In genomic region chr7:84384417-84384816, GRCh38 we compare ENCODE assay signal across 31 cellular contexts.
DNase-seq lines count a peak whose midpoint lies in the region; ATAC-seq and TF ChIP-seq lines count a peak whose summit lies in the region.
"Had no signal": no experiment of that assay in that cellular context is flagged by ENCODE, and none has a peak within 500 bp of the region (broad histone marks: within the 10 kb centered on the region; RNA-seq: fewer than 3 reads in every experiment).

No MANE protein-coding gene starts in this region.

- H2AFZ ChIP-seq in IMR-90 (replicated peaks; ENCODE audit: low read length, poor library complexity) (no peak overlapping the region), mesenchymal stem cell (ENCODE audit: low read depth, low read length) (no peak overlapping the region), hepatocyte (no peak overlapping the region)

- no peak overlapping the region for H3K27ac ChIP-seq in IMR-90 (ENCODE audit: insufficient read depth, low read length)
- no peak overlapping the region for H3K27ac ChIP-seq in mesenchymal stem cell (ENCODE audit: low read length, poor library complexity, severe bottlenecking)
- no peak overlapping the region for H3K27ac ChIP-seq in hepatocyte
- H3K27ac ChIP-seq: A549, breast epithelium, epithelial cell of prostate, neutrophil, right lobe of liver, tibial nerve had no signal

- no peak overlapping the region for H3K27ac Mint-ChIP-seq in activated CD4-positive, alpha-beta memory T cell treated with anti-CD3 and anti-CD28 coated beads for 36 hours
- H3K27ac Mint-ChIP-seq: activated CD8-positive, alpha-beta T cell treated with anti-CD3 and anti-CD28 coated beads for 36 hours; activated naive CD4-positive, alpha-beta T cell treated with anti-CD3 and anti-CD28 coated beads, Interleukin-2, amount 10 ng/mL, durations not matched to agents 7 days and 5 days; CD8-positive, alpha-beta T cell; mesothelial cell of epicardium had no signal

- no peaks in the 10 kb centered on the region for H3K9me2 ChIP-seq in hepatocyte (replicated peaks; ENCODE audit: insufficient read depth)

- no peak overlapping the region for H3K4ac ChIP-seq in IMR-90 (ENCODE audit: low read depth, low read length)
- H3K4ac ChIP-seq in mesenchymal stem cell (ENCODE audit: low read depth in 1 of 2, low read length in 2 of 2), result no peak overlapping the region

- H3K4me2 ChIP-seq in IMR-90 (ENCODE audit: low read depth, low read length) (no peak overlapping the region), mesenchymal stem cell (ENCODE audit: low read length, poor library complexity, severe bottlenecking) (no peak overlapping the region), hepatocyte (no peak overlapping the region)
- H3K4me2 ChIP-seq: A549 had no signal

- dilution Hi-C loops in IMR-90 (cut with HindIII; ENCODE audit: low sequenced_read_pairs, unreplicated experiment), result no loop called here

- no peak overlapping the region for H3K56ac ChIP-seq in IMR-90 (ENCODE audit: extremely low read depth, insufficient read depth, low read length)

- H4K91ac ChIP-seq in IMR-90 (ENCODE audit: insufficient read depth, low read depth, low read length) (no peak overlapping the region), mesenchymal stem cell (ENCODE audit: low read length) (no peak overlapping the region)

- H2BK15ac ChIP-seq in IMR-90 (ENCODE audit: low read depth, low read length) (no peak overlapping the region), mesenchymal stem cell (ENCODE audit: low read depth, poor library complexity, severe bottlenecking) (no peak overlapping the region)

- WGBS in IMR-90 (ENCODE audit: extremely low coverage in 2 of 2, insufficient read length in 1 of 2), 2 experiments, result no CpG with 5 or more reads among the region's 1 CpG
- WGBS in mesenchymal stem cell, result no CpG with 5 or more reads among the region's 1 CpG
- 97% methylated on average over 1 of the region's 1 CpG for WGBS in hepatocyte (ENCODE audit: low lambda C conversion rate, missing lambda C conversion rate)

- ATAC-seq in IMR-90 (ENCODE audit: low read depth), result no peak; the same call in 1 of the 2 replicates
- ATAC-seq: A549; activated CD8-positive, alpha-beta T cell treated with anti-CD3 and anti-CD28 coated beads for 36 hours; CD8-positive, alpha-beta T cell; right lobe of liver had no signal

- H3K4me1 ChIP-seq in IMR-90 (ENCODE audit: control insufficient read depth, insufficient read depth, low read length), result no peaks in the 10 kb centered on the region
- H3K4me1 ChIP-seq in mesenchymal stem cell (ENCODE audit: control insufficient read depth, insufficient read depth, low read depth, low read length), result no peaks in the 10 kb centered on the region
- H3K4me1 ChIP-seq in hepatocyte (ENCODE audit: insufficient read depth), result no peaks in the 10 kb centered on the region
- H3K4me1 ChIP-seq: A549, BE2C, breast epithelium, right lobe of liver, tibial nerve had no signal

- H3K14ac ChIP-seq in IMR-90 (replicated peaks; ENCODE audit: low read depth, low read length), result no peak overlapping the region
- H3K14ac ChIP-seq in mesenchymal stem cell (ENCODE audit: low read length in 2 of 2), result no peak overlapping the region

- DNase-seq in AG20443 (ENCODE audit: low spot score), result peak; percentile 21
- peak; percentile 46 for DNase-seq in IMR-90
- DNase-seq in choroid plexus epithelial cell (ENCODE audit: low read depth), result peak; percentile 25
- peak; percentile 18 for DNase-seq in mesenchymal stem cell
- no peak for DNase-seq in GM19240 (ENCODE audit: insufficient read length, low spot score)
- no peak for DNase-seq in hepatocyte (ENCODE audit: low spot score)
- no peak for DNase-seq in activated CD4-positive, alpha-beta memory T cell treated with anti-CD3 and anti-CD28 coated beads for 36 hours
- DNase-seq in stimulated activated naive CD4-positive, alpha-beta T cell treated with Interleukin-2 at 50 U/mL for 16 hours (lab: John Stamatoyannopoulos, UW), result no peak
- DNase-seq: activated CD4-positive, alpha-beta T cell treated with anti-CD3 and anti-CD28 coated beads for 1 hour; activated CD8-positive, alpha-beta memory T cell treated with anti-CD3 and anti-CD28 coated beads, Interleukin-2, amount 50 U/mL, for 48 hours; activated CD8-positive, alpha-beta T cell treated with anti-CD3 and anti-CD28 coated beads for 36 hours; activated naive CD4-positive, alpha-beta T cell treated with anti-CD3 and anti-CD28 coated beads, Interleukin-2, amount 10 ng/mL, durations not matched to agents 7 days and 5 days; BE2C; CD8-positive, alpha-beta T cell; DMS 273 treated with DMSO at 0.1 percent for 48 hours; effector CD4-positive, alpha-beta T cell; head of caudate nucleus; kidney; NCI-H1092 treated with DMSO at 0.1 percent for 48 hours; NCI-H187; NCI-H446 treated with DMSO at 0.1 percent for 48 hours; OCI-M1; right lobe of liver; stimulated activated CD4-positive, alpha-beta T cell treated with anti-CD3 and anti-CD28 coated beads, Interleukin-12 subunit alpha, Interleukin-12 subunit beta, amount 100 ng/mL, for 4 hours; stimulated activated CD4-positive, alpha-beta T cell treated with anti-CD3 and anti-CD28 coated beads, Interleukin-2, amount 100 ng/mL, for 48 hours had no signal

- H4K5ac ChIP-seq in IMR-90 (ENCODE audit: low read depth, low read length), result no peak overlapping the region; the same call in 1 of the 2 replicates

- H3K4me3 ChIP-seq in IMR-90 (ENCODE audit: insufficient read depth, low read depth, low read length), result no peak overlapping the region
- H3K4me3 ChIP-seq in choroid plexus epithelial cell (ENCODE audit: low read depth, low read length), result no peak overlapping the region
- no peak overlapping the region for H3K4me3 ChIP-seq in mesenchymal stem cell (ENCODE audit: insufficient read depth in 1 of 2, low read depth in 1 of 2, low read length in 2 of 2)
- H3K4me3 ChIP-seq in hepatocyte, result no peak overlapping the region
- H3K4me3 ChIP-seq: A549, breast epithelium, right lobe of liver, tibial nerve had no signal

- in situ Hi-C loops in IMR-90 (cut with MboI; ENCODE audit: low sequenced_read_pairs), result no loop called here

- CTCF ChIA-PET in IMR-90 (lab: Yijun Ruan, JAX), result no interaction called here
- CTCF ChIA-PET in activated CD4-positive, alpha-beta memory T cell treated with anti-CD3 and anti-CD28 coated beads for 36 hours (lab: Charles Lee), result no interaction called here

- H2BK120ac ChIP-seq in IMR-90 (ENCODE audit: low read depth, low read length) (no peak overlapping the region), mesenchymal stem cell (ENCODE audit: low read depth, low read length) (no peak overlapping the region)

- TF ChIP-seq POLR2A in IMR-90 (IDR thresholded peaks at IDR 0.05; ENCODE audit: low read depth, low read length), result no peak

- H2AK9ac ChIP-seq in IMR-90 (replicated peaks; ENCODE audit: low read depth, low read length, poor library complexity), result no peak overlapping the region

- no peak for TF ChIP-seq CTCF in IMR-90 (conservative IDR thresholded peaks at IDR 0.05; ENCODE audit: low read depth, low read length)
- no peak for TF ChIP-seq CTCF in choroid plexus epithelial cell (conservative IDR thresholded peaks at IDR 0.05; ENCODE audit: low read depth, low read length)
- no peak for TF ChIP-seq CTCF in hepatocyte (IDR thresholded peaks at IDR 0.05; ENCODE audit: poor library complexity)

- H3K9ac ChIP-seq in IMR-90 (ENCODE audit: low read depth, low read length), result no peak overlapping the region
- H3K9ac ChIP-seq in mesenchymal stem cell (ENCODE audit: low read length), result no peak overlapping the region

- H3K27me3 ChIP-seq in IMR-90 (ENCODE audit: control insufficient read depth, insufficient read depth, low read length), result no peaks in the 10 kb centered on the region
- no peaks in the 10 kb centered on the region for H3K27me3 ChIP-seq in mesenchymal stem cell (ENCODE audit: control insufficient read depth in 1 of 2, insufficient read depth in 1 of 2, low read length in 2 of 2)
- no peaks in the 10 kb centered on the region for H3K27me3 ChIP-seq in hepatocyte
- H3K27me3 ChIP-seq: BE2C, breast epithelium, neutrophil, right lobe of liver, tibial nerve had no signal

- no peaks in the 10 kb centered on the region for H3K27me3 Mint-ChIP-seq in activated CD4-positive, alpha-beta memory T cell treated with anti-CD3 and anti-CD28 coated beads for 36 hours
- H3K27me3 Mint-ChIP-seq: activated CD8-positive, alpha-beta T cell treated with anti-CD3 and anti-CD28 coated beads for 36 hours; activated naive CD4-positive, alpha-beta T cell treated with anti-CD3 and anti-CD28 coated beads, Interleukin-2, amount 10 ng/mL, durations not matched to agents 7 days and 5 days had no signal

- H3K9me1 ChIP-seq in IMR-90 (ENCODE audit: insufficient read depth, low read length), result no peaks in the 10 kb centered on the region

- H4K20me1 ChIP-seq in IMR-90 (ENCODE audit: insufficient read depth, low read length) (no peaks in the 10 kb centered on the region), hepatocyte (ENCODE audit: insufficient read depth, poor library complexity, severe bottlenecking) (no peaks in the 10 kb centered on the region)

- H3K18ac ChIP-seq in IMR-90 (ENCODE audit: low read depth, low read length) (no peak overlapping the region), mesenchymal stem cell (ENCODE audit: low read depth in 1 of 2, low read length in 2 of 2) (no peak overlapping the region)

- no peak overlapping the region for H2AK5ac ChIP-seq in IMR-90 (ENCODE audit: low read depth, low read length)
- no peak overlapping the region for H2AK5ac ChIP-seq in mesenchymal stem cell (ENCODE audit: low read length, severe bottlenecking)

- no peak overlapping the region for H3K4me3 Mint-ChIP-seq in activated CD4-positive, alpha-beta memory T cell treated with anti-CD3 and anti-CD28 coated beads for 36 hours
- H3K4me3 Mint-ChIP-seq: activated CD8-positive, alpha-beta T cell treated with anti-CD3 and anti-CD28 coated beads for 36 hours; activated naive CD4-positive, alpha-beta T cell treated with anti-CD3 and anti-CD28 coated beads, Interleukin-2, amount 10 ng/mL, durations not matched to agents 7 days and 5 days; CD8-positive, alpha-beta T cell; mesothelial cell of epicardium had no signal

- no peaks in the 10 kb centered on the region for H3K79me2 ChIP-seq in hepatocyte

- POLR2A ChIA-PET in IMR-90 (lab: Charles Lee; ENCODE audit: unreplicated experiment), result no interaction called here
- POLR2A ChIA-PET in activated CD4-positive, alpha-beta memory T cell treated with anti-CD3 and anti-CD28 coated beads for 36 hours (lab: Charles Lee), result no interaction called here

- H3K9me3 ChIP-seq in IMR-90 (ENCODE audit: control insufficient read depth, insufficient read depth, low read length) (no peaks in the 10 kb centered on the region), mesenchymal stem cell (ENCODE audit: control insufficient read depth, low read length) (no peaks in the 10 kb centered on the region), hepatocyte (ENCODE audit: low read depth) (no peaks in the 10 kb centered on the region)
- H3K9me3 ChIP-seq: A549, BE2C, breast epithelium, neutrophil, right lobe of liver, tibial nerve had no signal

- intact Hi-C loops in IMR-90 (cut with micrococcal nuclease), result no loop called here
- intact Hi-C loops in activated CD4-positive, alpha-beta memory T cell treated with anti-CD3 and anti-CD28 coated beads for 36 hours (cut with micrococcal nuclease), result no loop called here

- no TSS peak for BruUV-seq in IMR-90 (replicated peaks; lab: Mats Ljungman, UMichigan)

- no peak for TF ChIP-seq RAD21 in IMR-90 (IDR thresholded peaks at IDR 0.05; ENCODE audit: low read length)

- no peaks in the 10 kb centered on the region for H3K36me3 Mint-ChIP-seq in activated CD4-positive, alpha-beta memory T cell treated with anti-CD3 and anti-CD28 coated beads for 36 hours
- H3K36me3 Mint-ChIP-seq: activated naive CD4-positive, alpha-beta T cell treated with anti-CD3 and anti-CD28 coated beads, Interleukin-2, amount 10 ng/mL, durations not matched to agents 7 days and 5 days; CD8-positive, alpha-beta T cell; mesothelial cell of epicardium had no signal

- H3K9me3 Mint-ChIP-seq in activated CD4-positive, alpha-beta memory T cell treated with anti-CD3 and anti-CD28 coated beads for 36 hours, result peaks cover 5% of the 10 kb centered on the region
- H3K9me3 Mint-ChIP-seq: activated CD8-positive, alpha-beta T cell treated with anti-CD3 and anti-CD28 coated beads for 36 hours; activated naive CD4-positive, alpha-beta T cell treated with anti-CD3 and anti-CD28 coated beads, Interleukin-2, amount 10 ng/mL, durations not matched to agents 7 days and 5 days; CD8-positive, alpha-beta T cell had no signal

- no peaks in the 10 kb centered on the region for H3K4me1 Mint-ChIP-seq in activated CD4-positive, alpha-beta memory T cell treated with anti-CD3 and anti-CD28 coated beads for 36 hours (ENCODE audit: low read depth)
- H3K4me1 Mint-ChIP-seq: activated naive CD4-positive, alpha-beta T cell treated with anti-CD3 and anti-CD28 coated beads, Interleukin-2, amount 10 ng/mL, durations not matched to agents 7 days and 5 days had no signal

- no peaks in the 10 kb centered on the region for H3K79me1 ChIP-seq in IMR-90 (ENCODE audit: low read depth in 1 of 2, low read length in 2 of 2)
- no peaks in the 10 kb centered on the region for H3K79me1 ChIP-seq in mesenchymal stem cell (replicated peaks; ENCODE audit: low read length, poor library complexity, severe bottlenecking)

- no peak overlapping the region for H4K8ac ChIP-seq in IMR-90 (ENCODE audit: low read depth in 2 of 2, low read length in 2 of 2)
- H4K8ac ChIP-seq in mesenchymal stem cell (ENCODE audit: low read length), result no peak overlapping the region

- no peak overlapping the region for H2BK20ac ChIP-seq in IMR-90 (ENCODE audit: low read depth, low read length)

- H2BK5ac ChIP-seq in IMR-90 (ENCODE audit: low read depth, low read length, poor library complexity, severe bottlenecking) (no peak overlapping the region), mesenchymal stem cell (ENCODE audit: low read depth, low read length, poor library complexity, severe bottlenecking) (no peak overlapping the region)

- H2BK12ac ChIP-seq in mesenchymal stem cell (ENCODE audit: low read length in 2 of 2), result no peak overlapping the region

- H3K36me3 ChIP-seq in IMR-90 (ENCODE audit: control insufficient read depth, insufficient read depth, low read length), result no peaks in the 10 kb centered on the region
- H3K36me3 ChIP-seq in mesenchymal stem cell (ENCODE audit: control insufficient read depth in 1 of 2, insufficient read depth in 2 of 2, low read depth in 1 of 2, low read length in 2 of 2), result no peaks in the 10 kb centered on the region
- H3K36me3 ChIP-seq in hepatocyte (replicated peaks; ENCODE audit: insufficient read depth, low read depth), result no peaks in the 10 kb centered on the region
- H3K36me3 ChIP-seq: BE2C, breast epithelium, neutrophil, right lobe of liver, tibial nerve had no signal

- H3K23ac ChIP-seq in IMR-90 (ENCODE audit: low read depth, low read length) (no peak overlapping the region), mesenchymal stem cell (ENCODE audit: low read length in 2 of 2) (no peak overlapping the region)

Comparison
In these comparisons a context has a peak if more than half of its experiments do, and no peak if none do; other contexts are left out.
1. DNase-seq: peak in AG20443 (single experiment), IMR-90 (single experiment), choroid plexus epithelial cell (single experiment) and mesenchymal stem cell (single experiment); none in GM19240 (single experiment), hepatocyte (single experiment), activated CD4-positive, alpha-beta memory T cell treated with anti-CD3 and anti-CD28 coated beads for 36 hours (single experiment) and stimulated activated naive CD4-positive, alpha-beta T cell treated with Interleukin-2 at 50 U/mL for 16 hours (single experiment).